8 cellular contexts compared by ENCODE assay signal in the genomic region with DNA sequence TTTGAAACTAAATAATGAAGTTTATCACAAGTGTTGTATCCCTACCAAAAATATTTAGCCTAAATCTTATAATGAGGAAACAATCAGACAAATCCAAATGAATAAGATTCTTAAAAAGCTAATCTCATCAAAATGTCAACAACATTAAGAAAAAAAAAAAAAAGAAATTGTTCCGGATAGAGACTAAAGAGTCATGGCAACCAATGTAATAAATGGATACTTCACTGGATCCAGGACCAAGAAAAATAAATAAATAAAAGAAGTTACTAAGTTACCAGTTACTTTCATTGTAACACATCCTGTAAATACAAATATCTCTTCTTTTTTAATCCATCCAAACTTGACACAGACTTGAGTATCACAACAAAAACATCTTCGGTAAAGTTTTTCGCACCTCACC. TPM values are rescaled to one million over a fixed set of nuclear protein-coding genes. Genes with fewer than 3 reads are reported as not detected.
DNase-seq lines count a peak whose midpoint lies in the region; ATAC-seq, FAIRE-seq and TF ChIP-seq lines count a peak whose summit lies in the region.

No MANE protein-coding gene starts in this region.

- H3K9ac ChIP-seq in kidney (ENCODE audit: low read length in 2 of 2): peak overlapping the region; percentile 97

- TF ChIP-seq CTCF in kidney (IDR thresholded peaks at IDR 0.05; ENCODE audit: borderline replicate concordance, extremely low read depth, insufficient read depth) (no peak), testis (IDR thresholded peaks at IDR 0.05) (no peak)

- H3K4me1 ChIP-seq in kidney (ENCODE audit: control insufficient read depth in 1 of 2, insufficient read depth in 1 of 2, low read depth in 1 of 2, low read length in 2 of 2): peaks cover 4 to 5% of the 10 kb centered on the region in 2 donors
- H3K4me1 ChIP-seq in testis: peaks cover 7% of the 10 kb centered on the region

- no peaks in the 10 kb centered on the region for H3K9me3 ChIP-seq in kidney (ENCODE audit: control insufficient read depth in 1 of 2, low read length in 2 of 2)
- no peaks in the 10 kb centered on the region for H3K9me3 ChIP-seq in testis

- no peak for TF ChIP-seq POLR2A in testis (IDR thresholded peaks at IDR 0.05)

- H3K27me3 Mint-ChIP-seq in activated CD4-positive, alpha-beta T cell treated with anti-CD3 and anti-CD28 coated beads, Interleukin-2, amount 10 ng/mL, durations not matched to agents 7 days and 5 days: no peaks in the 10 kb centered on the region
- H3K27me3 Mint-ChIP-seq in activated naive CD8-positive, alpha-beta T cell: no peaks in the 10 kb centered on the region

- DNase-seq in activated CD4-positive, alpha-beta T cell treated with anti-CD3 and anti-CD28 coated beads, Interleukin-2, amount 10 ng/mL, durations not matched to agents 7 days and 5 days: no peak
- no peak for DNase-seq in activated CD4-positive, alpha-beta T cell treated with anti-CD3 and anti-CD28 coated beads, Interleukin-2, amount 50 U/mL, for 48 hours
- DNase-seq in kidney (no peak), testis (no peak), NCI-H1930 (lab: John Stamatoyannopoulos, UW) (no peak)

- H3K27me3 ChIP-seq in testis: no peaks in the 10 kb centered on the region

- intact Hi-C loops in kidney (cut with DNase I): no loop called here
- intact Hi-C loops in testis (cut with DNase I; ENCODE audit: low total_unique reads): no loop called here

- WGBS in testis, 2 donors: 0 to 1% methylated on average over 3 of the region's 3 CpGs

- H3K4me3 ChIP-seq in kidney (ENCODE audit: low read length in 2 of 2): peak overlapping the region; percentile 93 to 100
- peak overlapping the region; percentile 75 to 83 for H3K4me3 ChIP-seq in testis

- FAIRE-seq in kidney (lab: Jason Lieb, UNC): no peak

- peak overlapping the region; percentile 99 for H3K27ac Mint-ChIP-seq in activated CD4-positive, alpha-beta T cell treated with anti-CD3 and anti-CD28 coated beads, Interleukin-2, amount 10 ng/mL, durations not matched to agents 7 days and 5 days
- H3K27ac Mint-ChIP-seq in activated naive CD8-positive, alpha-beta T cell: peak overlapping the region; percentile 100

- no peak for ATAC-seq in GM19395 (IDR thresholded peaks at IDR 0.05; ENCODE audit: unreplicated experiment)
- ATAC-seq in GM19397 (IDR thresholded peaks at IDR 0.05; ENCODE audit: unreplicated experiment): no peak

- H3K4me3 Mint-ChIP-seq in activated CD4-positive, alpha-beta T cell treated with anti-CD3 and anti-CD28 coated beads, Interleukin-2, amount 10 ng/mL, durations not matched to agents 7 days and 5 days: peak overlapping the region; percentile 96
- peak overlapping the region; percentile 99 for H3K4me3 Mint-ChIP-seq in activated naive CD8-positive, alpha-beta T cell

- H3K36me3 Mint-ChIP-seq in activated CD4-positive, alpha-beta T cell treated with anti-CD3 and anti-CD28 coated beads, Interleukin-2, amount 10 ng/mL, durations not matched to agents 7 days and 5 days (ENCODE audit: low read depth): peaks cover 30% of the 10 kb centered on the region
- H3K36me3 Mint-ChIP-seq in activated naive CD8-positive, alpha-beta T cell: peaks cover 4% of the 10 kb centered on the region

- CTCF ChIA-PET in activated CD4-positive, alpha-beta T cell treated with anti-CD3 and anti-CD28 coated beads, Interleukin-2, amount 10 ng/mL, durations not matched to agents 7 days and 5 days (lab: Charles Lee): no interaction called here

- no peaks in the 10 kb centered on the region for H3K9me3 Mint-ChIP-seq in activated CD4-positive, alpha-beta T cell treated with anti-CD3 and anti-CD28 coated beads, Interleukin-2, amount 10 ng/mL, durations not matched to agents 7 days and 5 days
- no peaks in the 10 kb centered on the region for H3K9me3 Mint-ChIP-seq in activated naive CD8-positive, alpha-beta T cell (ENCODE audit: low read depth)

- H3K36me3 ChIP-seq in kidney (ENCODE audit: control insufficient read depth in 1 of 2, insufficient read depth in 2 of 2, low read length in 2 of 2) (peaks cover 5 to 9% of the 10 kb centered on the region in 2 donors), testis (ENCODE audit: low read depth, missing control alignments) (no peaks in the 10 kb centered on the region)

- H3K4me1 Mint-ChIP-seq in activated CD4-positive, alpha-beta T cell treated with anti-CD3 and anti-CD28 coated beads, Interleukin-2, amount 10 ng/mL, durations not matched to agents 7 days and 5 days: peaks cover 41% of the 10 kb centered on the region
- H3K4me1 Mint-ChIP-seq in activated naive CD8-positive, alpha-beta T cell (ENCODE audit: low read depth): peaks cover 38% of the 10 kb centered on the region

- POLR2A ChIA-PET in activated CD4-positive, alpha-beta T cell treated with anti-CD3 and anti-CD28 coated beads, Interleukin-2, amount 10 ng/mL, durations not matched to agents 7 days and 5 days (lab: Charles Lee): no interaction called here

- peak overlapping the region in 1 of 2 donors; percentile 91 for H3K27ac ChIP-seq in kidney (ENCODE audit: low read depth in 2 of 2, low read length in 2 of 2)
- peak overlapping the region; percentile 89 to 92 for H3K27ac ChIP-seq in testis

RNA-seq across cellular contexts. Expression of gene MRPL47, which starts 0.6 kb away (rescaled TPM):
- 10 to 100 TPM; 32.5 to 37.2 TPM for total RNA-seq in activated CD4-positive, alpha-beta T cell treated with anti-CD3 and anti-CD28 coated beads, Interleukin-2, amount 10 ng/mL, durations not matched to agents 7 days and 5 days
- total RNA-seq in kidney (26.2 TPM), testis (10 to 100 TPM; 30.0 to 36.1 TPM)
- polyA plus RNA-seq in kidney (ENCODE audit: insufficient read depth, low read depth, low replicate concordance) (86.2 TPM), testis (ENCODE audit: insufficient read depth, low read depth, low replicate concordance) (88.6 TPM)

RNA-seq across cellular contexts. Expression of gene NDUFB5, which starts 0.8 kb away (rescaled TPM):
- 10 to 100 TPM; 78.4 to 91.7 TPM for total RNA-seq in activated CD4-positive, alpha-beta T cell treated with anti-CD3 and anti-CD28 coated beads, Interleukin-2, amount 10 ng/mL, durations not matched to agents 7 days and 5 days
- total RNA-seq in kidney (102 TPM), testis (10 to 100 TPM; 70.4 to 88.1 TPM)
- polyA plus RNA-seq in kidney (ENCODE audit: insufficient read depth, low read depth, low replicate concordance) (290 TPM), testis (ENCODE audit: insufficient read depth, low read depth, low replicate concordance) (138 TPM)

RNA-seq across cellular contexts. Expression of gene ACTL6A, which starts 41.1 kb away (rescaled TPM):
- 10 to 100 TPM; 88.7 to 89.5 TPM for total RNA-seq in activated CD4-positive, alpha-beta T cell treated with anti-CD3 and anti-CD28 coated beads, Interleukin-2, amount 10 ng/mL, durations not matched to agents 7 days and 5 days
- total RNA-seq in kidney: 40.7 TPM
- 23.7 TPM for polyA plus RNA-seq in kidney (ENCODE audit: insufficient read depth, low read depth, low replicate concordance)
- 10 to 100 TPM; 68.4 to 84.4 TPM for total RNA-seq in testis
- polyA plus RNA-seq in testis (ENCODE audit: insufficient read depth, low read depth, low replicate concordance): 143 TPM

RNA-seq across cellular contexts. Expression of gene USP13, which starts 49.0 kb away (rescaled TPM):
- total RNA-seq in activated CD4-positive, alpha-beta T cell treated with anti-CD3 and anti-CD28 coated beads, Interleukin-2, amount 10 ng/mL, durations not matched to agents 7 days and 5 days: 10 to 100 TPM in 1 of 2 experiments, 1 to 10 TPM in 1; 9.6 to 10.3 TPM
- total RNA-seq in kidney (9.0 TPM), testis (10 to 100 TPM; 42.0 to 50.3 TPM)
- polyA plus RNA-seq in kidney (ENCODE audit: insufficient read depth, low read depth, low replicate concordance) (3.0 TPM), testis (ENCODE audit: insufficient read depth, low read depth, low replicate concordance) (17.6 TPM)
